1 cellular context compared by ENCODE assay signal in genomic region chr10:14906765-14907164, GRCh38.
TF ChIP-seq lines count a peak whose summit lies in the region.

No MANE protein-coding gene starts in this region.

TF ChIP-seq in GM12878, 131 proteins besides CTCF, POLR2A, EP300 and RAD21:
- TF ChIP-seq RAD51 (IDR thresholded peaks at IDR 0.05): no peak
- no peak for TF ChIP-seq HDGF (IDR thresholded peaks at IDR 0.05)
- TF ChIP-seq NRF1 (conservative IDR thresholded peaks at IDR 0.05; ENCODE audit: low read depth, low read length): no peak
- no peak for TF ChIP-seq SMC3 (IDR thresholded peaks at IDR 0.05; ENCODE audit: borderline replicate concordance, low read length)
- TF ChIP-seq SREBF1 (IDR thresholded peaks at IDR 0.05; ENCODE audit: low read length): no peak
- no peak for TF ChIP-seq EED (IDR thresholded peaks at IDR 0.05; ENCODE audit: low read depth)
- no peak for TF ChIP-seq LARP7 (IDR thresholded peaks at IDR 0.05)
- no peak for TF ChIP-seq ZSCAN29 (IDR thresholded peaks at IDR 0.05)
- TF ChIP-seq CBX3 (IDR thresholded peaks at IDR 0.05; ENCODE audit: borderline replicate concordance, low read depth): no peak
- no peak for TF ChIP-seq ATF3 (IDR thresholded peaks at IDR 0.05; ENCODE audit: borderline replicate concordance, extremely low read depth, low read depth, low read length)
- no peak for TF ChIP-seq CHD4 (IDR thresholded peaks at IDR 0.05)
- TF ChIP-seq REST (IDR thresholded peaks at IDR 0.05; ENCODE audit: low read depth, low read length): no peak
- no peak for TF ChIP-seq FOS (IDR thresholded peaks at IDR 0.05; ENCODE audit: borderline replicate concordance, extremely low read depth, insufficient read length)
- TF ChIP-seq MYC (IDR thresholded peaks at IDR 0.05; ENCODE audit: insufficient read depth, insufficient read length, insufficient replicate concordance, low read length, severe bottlenecking): no peak
- no peak for TF ChIP-seq E4F1 (IDR thresholded peaks at IDR 0.05; ENCODE audit: borderline replicate concordance, partially characterized antibody)
- TF ChIP-seq RCOR1 (conservative IDR thresholded peaks at IDR 0.05; ENCODE audit: low read depth, low read length): no peak
- no peak for TF ChIP-seq BCLAF1 (IDR thresholded peaks at IDR 0.05)
- no peak for TF ChIP-seq IRF4 (IDR thresholded peaks at IDR 0.05; ENCODE audit: low read depth, low read length)
- TF ChIP-seq CREM (IDR thresholded peaks at IDR 0.05; ENCODE audit: low read depth): no peak
